In the genomic region with DNA sequence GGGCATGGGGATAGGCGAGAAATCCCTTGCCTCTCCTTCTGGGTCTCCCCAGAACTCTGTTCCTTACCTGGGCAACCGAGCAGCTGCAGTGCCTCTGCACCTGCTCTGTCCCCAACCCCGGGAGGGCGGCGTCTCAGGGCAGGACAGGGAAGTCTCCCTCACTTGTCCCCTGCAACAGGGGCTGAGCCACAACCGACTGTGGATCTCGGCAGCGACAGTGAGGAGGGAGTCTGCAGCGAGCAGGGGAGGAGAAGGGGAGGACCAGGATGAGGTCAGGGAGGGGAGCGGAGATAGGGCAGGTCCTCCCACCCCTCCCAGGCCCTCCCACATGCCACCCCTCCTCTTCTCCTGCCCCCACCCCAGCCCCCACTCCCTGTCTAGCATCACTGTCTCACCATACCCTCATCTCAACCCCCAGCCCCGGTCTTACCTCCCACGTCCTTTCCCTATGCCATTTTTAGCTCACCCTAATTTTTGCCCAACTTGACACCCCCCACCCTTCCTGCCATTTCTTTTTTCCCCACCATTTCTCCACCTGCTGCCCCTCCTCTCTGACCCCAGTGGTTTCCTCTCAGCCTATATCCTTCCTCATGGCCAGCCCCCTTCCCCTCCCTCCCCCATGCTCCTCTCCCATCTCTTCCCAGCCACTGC, we compare ENCODE assay signal across 1 cellular context.
TF ChIP-seq lines count a peak whose summit lies in the region.

A gene with protein sequence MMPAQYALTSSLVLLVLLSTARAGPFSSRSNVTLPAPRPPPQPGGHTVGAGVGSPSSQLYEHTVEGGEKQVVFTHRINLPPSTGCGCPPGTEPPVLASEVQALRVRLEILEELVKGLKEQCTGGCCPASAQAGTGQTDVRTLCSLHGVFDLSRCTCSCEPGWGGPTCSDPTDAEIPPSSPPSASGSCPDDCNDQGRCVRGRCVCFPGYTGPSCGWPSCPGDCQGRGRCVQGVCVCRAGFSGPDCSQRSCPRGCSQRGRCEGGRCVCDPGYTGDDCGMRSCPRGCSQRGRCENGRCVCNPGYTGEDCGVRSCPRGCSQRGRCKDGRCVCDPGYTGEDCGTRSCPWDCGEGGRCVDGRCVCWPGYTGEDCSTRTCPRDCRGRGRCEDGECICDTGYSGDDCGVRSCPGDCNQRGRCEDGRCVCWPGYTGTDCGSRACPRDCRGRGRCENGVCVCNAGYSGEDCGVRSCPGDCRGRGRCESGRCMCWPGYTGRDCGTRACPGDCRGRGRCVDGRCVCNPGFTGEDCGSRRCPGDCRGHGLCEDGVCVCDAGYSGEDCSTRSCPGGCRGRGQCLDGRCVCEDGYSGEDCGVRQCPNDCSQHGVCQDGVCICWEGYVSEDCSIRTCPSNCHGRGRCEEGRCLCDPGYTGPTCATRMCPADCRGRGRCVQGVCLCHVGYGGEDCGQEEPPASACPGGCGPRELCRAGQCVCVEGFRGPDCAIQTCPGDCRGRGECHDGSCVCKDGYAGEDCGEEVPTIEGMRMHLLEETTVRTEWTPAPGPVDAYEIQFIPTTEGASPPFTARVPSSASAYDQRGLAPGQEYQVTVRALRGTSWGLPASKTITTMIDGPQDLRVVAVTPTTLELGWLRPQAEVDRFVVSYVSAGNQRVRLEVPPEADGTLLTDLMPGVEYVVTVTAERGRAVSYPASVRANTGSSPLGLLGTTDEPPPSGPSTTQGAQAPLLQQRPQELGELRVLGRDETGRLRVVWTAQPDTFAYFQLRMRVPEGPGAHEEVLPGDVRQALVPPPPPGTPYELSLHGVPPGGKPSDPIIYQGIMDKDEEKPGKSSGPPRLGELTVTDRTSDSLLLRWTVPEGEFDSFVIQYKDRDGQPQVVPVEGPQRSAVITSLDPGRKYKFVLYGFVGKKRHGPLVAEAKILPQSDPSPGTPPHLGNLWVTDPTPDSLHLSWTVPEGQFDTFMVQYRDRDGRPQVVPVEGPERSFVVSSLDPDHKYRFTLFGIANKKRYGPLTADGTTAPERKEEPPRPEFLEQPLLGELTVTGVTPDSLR (N-terminal part only) (minus strand): TSS at position 225 of the 651 bp plus-strand sequence. CDS start 11,140 bp downstream, outside the sequence.

TF ChIP-seq in HEK293T, 16 proteins besides CTCF, POLR2A, EP300 and RAD21 (continued from another document):
- TF ChIP-seq, protein P1, sequence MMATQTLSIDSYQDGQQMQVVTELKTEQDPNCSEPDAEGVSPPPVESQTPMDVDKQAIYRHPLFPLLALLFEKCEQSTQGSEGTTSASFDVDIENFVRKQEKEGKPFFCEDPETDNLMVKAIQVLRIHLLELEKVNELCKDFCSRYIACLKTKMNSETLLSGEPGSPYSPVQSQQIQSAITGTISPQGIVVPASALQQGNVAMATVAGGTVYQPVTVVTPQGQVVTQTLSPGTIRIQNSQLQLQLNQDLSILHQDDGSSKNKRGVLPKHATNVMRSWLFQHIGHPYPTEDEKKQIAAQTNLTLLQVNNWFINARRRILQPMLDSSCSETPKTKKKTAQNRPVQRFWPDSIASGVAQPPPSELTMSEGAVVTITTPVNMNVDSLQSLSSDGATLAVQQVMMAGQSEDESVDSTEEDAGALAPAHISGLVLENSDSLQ (IDR thresholded peaks at IDR 0.05) = no peak
- TF ChIP-seq ZNF384 (IDR thresholded peaks at IDR 0.05) (no peak), CTBP1 (IDR thresholded peaks at IDR 0.05; ENCODE audit: borderline replicate concordance) (no peak), ARNT (IDR thresholded peaks at IDR 0.05) (no peak), NFRKB (IDR thresholded peaks at IDR 0.05) (no peak), SP1 (IDR thresholded peaks at IDR 0.05) (no peak), FOXK2 (IDR thresholded peaks at IDR 0.05) (no peak), FOXA1 (IDR thresholded peaks at IDR 0.05) (no peak), ELF4 (IDR thresholded peaks at IDR 0.05) (no peak)
